27 cellular contexts compared by ENCODE assay signal in genomic region chr5:125281662-125282061, GRCh38.
"Had no signal": no experiment of that assay in that cellular context is flagged by ENCODE, and none has a peak within 500 bp of the region (broad histone marks: within the 10 kb centered on the region; RNA-seq: fewer than 3 reads in every experiment).

No MANE protein-coding gene starts in this region.

- H2AFZ ChIP-seq: PC-9 had no signal

- H3K9me3 ChIP-seq: ascending aorta, body of pancreas had no signal

- H3K4me2 ChIP-seq: PC-9 had no signal

- ATAC-seq: activated naive CD4-positive, alpha-beta T cell treated with anti-CD3 and anti-CD28 coated beads, Interleukin-2, amount 50 U/mL, for 72 hours; activated naive CD8-positive, alpha-beta T cell treated with anti-CD3 and anti-CD28 coated beads, Interleukin-2, amount 50 U/mL, for 24 hours; activated T-cell treated with anti-CD3 and anti-CD28 coated beads, Interleukin-2, amount 50 U/mL, for 4 hours; body of pancreas; K562; Right ventricle myocardium inferior had no signal

- FAIRE-seq: K562, TTC549 had no signal

- H3K27ac ChIP-seq: ascending aorta, body of pancreas, PC-9 had no signal

- H3K4me1 Mint-ChIP-seq: activated B cell treated with CpG ODN at 0.5 μM for 24 hours; activated CD4-positive, alpha-beta T cell treated with anti-CD3 and anti-CD28 coated beads, Interleukin-2, amount 10 ng/mL, durations not matched to agents 7 days and 5 days; activated naive CD8-positive, alpha-beta T cell treated with anti-CD3 and anti-CD28 coated beads, Interleukin-2, amount 50 U/mL, for 24 hours had no signal

- H3K27me3 ChIP-seq: ascending aorta, body of pancreas had no signal

- DNase-seq: activated B cell treated with CpG ODN at 0.5 μM for 24 hours; activated CD4-positive, alpha-beta memory T cell treated with anti-CD3 and anti-CD28 coated beads for 36 hours; activated CD4-positive, alpha-beta T cell treated with anti-CD3 and anti-CD28 coated beads, Interleukin-2, amount 10 ng/mL, durations not matched to agents 7 days and 5 days; activated CD8-positive, alpha-beta memory T cell treated with anti-CD3 and anti-CD28 coated beads for 24 hours; activated effector memory CD4-positive, alpha-beta T cell treated with anti-CD3 and anti-CD28 coated beads, Interleukin-2, amount 50 U/mL, for 16 hours; activated naive CD4-positive, alpha-beta T cell treated with Interleukin-2 at 50 U/mL for 16 hours; activated naive CD8-positive, alpha-beta T cell treated with anti-CD3 and anti-CD28 coated beads, Interleukin-2, amount 50 U/mL, for 24 hours; activated T-cell treated with anti-CD3 and anti-CD28 coated beads, Interleukin-2, amount 50 U/mL, for 4 hours; amniotic stem cell; body of pancreas; Karpas-422; MM.1S; NCI-H1105; NCI-H1436 treated with DMSO at 0.1 percent for 48 hours; NCI-H187; NCI-H2081 treated with DMSO at 0.1 percent for 48 hours; NCI-H446; NCI-H524; PC-9; RPMI8226; T1000 had no signal

- H3K36me3 Mint-ChIP-seq: activated CD4-positive, alpha-beta memory T cell treated with anti-CD3 and anti-CD28 coated beads for 36 hours; activated naive CD4-positive, alpha-beta T cell treated with anti-CD3 and anti-CD28 coated beads, Interleukin-2, amount 50 U/mL, for 72 hours had no signal

- H3K9me3 Mint-ChIP-seq: activated B cell treated with CpG ODN at 0.5 μM for 24 hours; activated CD4-positive, alpha-beta T cell treated with anti-CD3 and anti-CD28 coated beads, Interleukin-2, amount 10 ng/mL, durations not matched to agents 7 days and 5 days; activated naive CD8-positive, alpha-beta T cell treated with anti-CD3 and anti-CD28 coated beads, Interleukin-2, amount 50 U/mL, for 24 hours; T-helper 1 cell treated with Interleukin-12 subunit alpha and Interleukin-12 subunit beta and Interleukin-4 antibody, amounts not matched to agents 30 μg/mL and 1 μg/mL, for 36 hours had no signal

- H3K27me3 Mint-ChIP-seq: activated B cell treated with CpG ODN at 0.5 μM for 24 hours; activated CD4-positive, alpha-beta memory T cell treated with anti-CD3 and anti-CD28 coated beads for 36 hours; activated CD4-positive, alpha-beta T cell treated with anti-CD3 and anti-CD28 coated beads, Interleukin-2, amount 10 ng/mL, durations not matched to agents 7 days and 5 days; activated naive CD8-positive, alpha-beta T cell treated with anti-CD3 and anti-CD28 coated beads, Interleukin-2, amount 50 U/mL, for 24 hours had no signal

- H3K4me3 Mint-ChIP-seq: activated B cell treated with CpG ODN at 0.5 μM for 24 hours; activated CD4-positive, alpha-beta memory T cell treated with anti-CD3 and anti-CD28 coated beads for 36 hours; activated CD4-positive, alpha-beta T cell treated with anti-CD3 and anti-CD28 coated beads, Interleukin-2, amount 10 ng/mL, durations not matched to agents 7 days and 5 days; activated naive CD8-positive, alpha-beta T cell treated with anti-CD3 and anti-CD28 coated beads, Interleukin-2, amount 50 U/mL, for 24 hours; activated T-cell treated with anti-CD3 and anti-CD28 coated beads, Interleukin-2, amount 50 U/mL, for 4 hours; T-helper 1 cell treated with Interleukin-12 subunit alpha and Interleukin-12 subunit beta and Interleukin-4 antibody, amounts not matched to agents 30 μg/mL and 1 μg/mL, for 36 hours had no signal

- H3K4me3 ChIP-seq: ascending aorta, body of pancreas, K562, PC-9 had no signal

- H3K27ac Mint-ChIP-seq: activated B cell treated with CpG ODN at 0.5 μM for 24 hours; activated CD4-positive, alpha-beta memory T cell treated with anti-CD3 and anti-CD28 coated beads for 36 hours; activated CD4-positive, alpha-beta T cell treated with anti-CD3 and anti-CD28 coated beads, Interleukin-2, amount 10 ng/mL, durations not matched to agents 7 days and 5 days; activated naive CD4-positive, alpha-beta T cell treated with anti-CD3 and anti-CD28 coated beads, Interleukin-2, amount 50 U/mL, for 72 hours; activated naive CD8-positive, alpha-beta T cell treated with anti-CD3 and anti-CD28 coated beads, Interleukin-2, amount 50 U/mL, for 24 hours; T-helper 1 cell treated with Interleukin-12 subunit alpha and Interleukin-12 subunit beta and Interleukin-4 antibody, amounts not matched to agents 30 μg/mL and 1 μg/mL, for 36 hours had no signal

- H3K36me3 ChIP-seq: ascending aorta had no signal

- H3K4me1 ChIP-seq: ascending aorta, body of pancreas had no signal
